In the genomic region with DNA sequence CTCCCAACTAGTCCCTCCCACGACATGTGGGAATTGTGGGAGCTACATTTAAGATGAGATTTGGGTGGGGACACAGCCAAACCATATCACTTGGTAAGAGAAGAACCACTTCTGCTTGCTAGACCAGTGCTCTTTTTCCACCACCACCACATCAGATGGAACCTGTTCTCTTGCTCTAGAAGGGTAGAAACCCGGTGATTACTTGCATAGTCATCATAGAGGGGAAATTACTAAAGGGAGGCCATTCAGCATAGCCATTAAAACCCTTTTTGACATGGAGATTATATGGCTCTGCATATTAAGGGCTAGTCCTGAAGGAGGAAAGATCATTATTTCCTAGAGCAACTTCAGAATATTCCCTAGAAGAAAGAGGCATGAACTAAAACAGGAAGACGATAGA, we compare ENCODE assay signal across 25 cellular contexts.
"Had no signal": no experiment of that assay in that cellular context is flagged by ENCODE, and none has a peak within 500 bp of the region (broad histone marks: within the 10 kb centered on the region; RNA-seq: fewer than 3 reads in every experiment).

No MANE protein-coding gene starts in this region.

- H3K4me3 ChIP-seq: adrenal gland, body of pancreas, colonic mucosa, esophagus squamous epithelium had no signal

- DNase-seq: activated CD4-positive, alpha-beta memory T cell treated with anti-CD3 and anti-CD28 coated beads for 36 hours; activated CD4-positive, alpha-beta T cell treated with anti-CD3 and anti-CD28 coated beads for 36 hours; activated CD4-positive, alpha-beta T cell treated with anti-CD3 and anti-CD28 coated beads, Interleukin-2, amount 10 ng/mL, durations not matched to agents 24 days and 14 days; activated CD4-positive, CD25-positive, alpha-beta regulatory T cell; activated CD4-positive, CD25-positive, alpha-beta regulatory T cell treated with anti-CD3 and anti-CD28 coated beads, Interleukin-2, amount 50 U/mL, for 72 hours; activated CD8-positive, alpha-beta memory T cell treated with anti-CD3 and anti-CD28 coated beads, Interleukin-2, amount 10 ng/mL, durations not matched to agents 7 days and 5 days; activated CD8-positive, alpha-beta memory T cell treated with anti-CD3 and anti-CD28 coated beads, Interleukin-2, amount 50 U/mL, for 4 hours; activated CD8-positive, alpha-beta T cell treated with anti-CD3 and anti-CD28 coated beads, Interleukin-2, amount 10 ng/mL, durations not matched to agents 7 days and 5 days; activated effector memory CD4-positive, alpha-beta T cell treated with anti-CD3 and anti-CD28 coated beads, Interleukin-2, amount 50 U/mL, for 16 hours; activated naive CD4-positive, alpha-beta T cell treated with anti-CD3 and anti-CD28 coated beads for 36 hours; activated naive CD8-positive, alpha-beta T cell treated with anti-CD3 and anti-CD28 coated beads for 36 hours; activated naive CD8-positive, alpha-beta T cell treated with anti-CD3 and anti-CD28 coated beads, Interleukin-2, amount 50 U/mL, for 24 hours; activated T-cell treated with anti-CD3 and anti-CD28 coated beads, Interleukin-2, amount 50 U/mL, for 1 hour; activated T-cell treated with anti-CD3 and anti-CD28 coated beads, Interleukin-2, amount 50 U/mL, for 48 hours; adrenal gland; amygdala; aorta; body of pancreas; colonic mucosa; effector CD8-positive, alpha-beta T cell; esophagus squamous epithelium; head of caudate nucleus; T-helper 17 cell; T1000; WERI-Rb-1 had no signal

- H3K27me3 ChIP-seq: adrenal gland, body of pancreas, colonic mucosa, esophagus squamous epithelium had no signal

- H3K36me3 ChIP-seq: adrenal gland, colonic mucosa, esophagus squamous epithelium, WERI-Rb-1 had no signal

- ATAC-seq: activated CD4-positive, alpha-beta T cell treated with anti-CD3 and anti-CD28 coated beads for 36 hours; activated CD8-positive, alpha-beta memory T cell treated with anti-CD3 and anti-CD28 coated beads, Interleukin-2, amount 10 ng/mL, durations not matched to agents 7 days and 5 days; activated CD8-positive, alpha-beta T cell treated with anti-CD3 and anti-CD28 coated beads, Interleukin-2, amount 10 ng/mL, durations not matched to agents 7 days and 5 days; activated naive CD8-positive, alpha-beta T cell treated with anti-CD3 and anti-CD28 coated beads, Interleukin-2, amount 50 U/mL, for 24 hours; body of pancreas; T-helper 17 cell had no signal
